In genomic region chr9:18636781-18637180, GRCh38 we compare ENCODE assay signal across 25 cellular contexts.
"Had no signal": no experiment of that assay in that cellular context is flagged by ENCODE, and none has a peak within 500 bp of the region (broad histone marks: within the 10 kb centered on the region; RNA-seq: fewer than 3 reads in every experiment).

No MANE protein-coding gene starts in this region.

- H3K36me3 ChIP-seq: colonic mucosa, esophagus squamous epithelium had no signal

- H3K27me3 ChIP-seq: body of pancreas, colonic mucosa, esophagus squamous epithelium, gastroesophageal sphincter had no signal

- H3K9me3 Mint-ChIP-seq: activated CD4-positive, alpha-beta memory T cell treated with anti-CD3 and anti-CD28 coated beads, Interleukin-2, amount 10 ng/mL, durations not matched to agents 7 days and 5 days; activated CD4-positive, alpha-beta T cell treated with anti-CD3 and anti-CD28 coated beads, Interleukin-2, amount 10 ng/mL, durations not matched to agents 7 days and 5 days; activated naive CD4-positive, alpha-beta T cell treated with anti-CD3 and anti-CD28 coated beads, Interleukin-2, amount 10 ng/mL, durations not matched to agents 7 days and 5 days; activated naive CD4-positive, alpha-beta T cell treated with anti-CD3 and anti-CD28 coated beads, Interleukin-2, amount 50 U/mL, for 72 hours; activated naive CD8-positive, alpha-beta T cell treated with anti-CD3 and anti-CD28 coated beads, Interleukin-2, amount 10 ng/mL, durations not matched to agents 7 days and 5 days; activated T-cell treated with anti-CD3 and anti-CD28 coated beads, Interleukin-2, amount 50 U/mL, for 24 hours; activated T-cell treated with anti-CD3 and anti-CD28 coated beads, Interleukin-2, amount 50 U/mL, for 72 hours; WTC11 had no signal

- H3K27ac ChIP-seq: body of pancreas, colonic mucosa, epithelial cell of prostate, esophagus squamous epithelium, gastroesophageal sphincter, VCaP had no signal

- DNase-seq: activated CD4-positive, alpha-beta memory T cell treated with anti-CD3 and anti-CD28 coated beads, Interleukin-2, amount 10 ng/mL, durations not matched to agents 7 days and 5 days; activated CD4-positive, alpha-beta T cell treated with anti-CD3 and anti-CD28 coated beads for 1 hour; activated CD4-positive, alpha-beta T cell treated with anti-CD3 and anti-CD28 coated beads for 4 hours; activated CD4-positive, alpha-beta T cell treated with anti-CD3 and anti-CD28 coated beads, Interleukin-2, amount 10 ng/mL, durations not matched to agents 7 days and 5 days; activated CD4-positive, alpha-beta T cell treated with anti-CD3 and anti-CD28 coated beads, Interleukin-2, amount 50 U/mL, for 4 hours; activated CD8-positive, alpha-beta memory T cell treated with anti-CD3 and anti-CD28 coated beads, Interleukin-2, amount 50 U/mL, for 48 hours; activated gamma-delta T cell; activated naive CD4-positive, alpha-beta T cell; activated naive CD4-positive, alpha-beta T cell treated with anti-CD3 and anti-CD28 coated beads, Interleukin-2, amount 10 ng/mL, durations not matched to agents 7 days and 5 days; activated naive CD8-positive, alpha-beta T cell treated with anti-CD3 and anti-CD28 coated beads, Interleukin-2, amount 10 ng/mL, durations not matched to agents 7 days and 5 days; activated T-cell treated with anti-CD3 and anti-CD28 coated beads for 4 hours; activated T-cell treated with anti-CD3 and anti-CD28 coated beads, Interleukin-2, amount 50 U/mL, for 24 hours; activated T-cell treated with anti-CD3 and anti-CD28 coated beads, Interleukin-2, amount 50 U/mL, for 72 hours; body of pancreas; caudate nucleus; colonic mucosa; effector CD8-positive, alpha-beta T cell; esophagus squamous epithelium; foreskin melanocyte; T-helper 2 cell had no signal

- ATAC-seq: activated naive CD4-positive, alpha-beta T cell treated with anti-CD3 and anti-CD28 coated beads, Interleukin-2, amount 50 U/mL, for 72 hours; activated T-cell treated with anti-CD3 and anti-CD28 coated beads, Interleukin-2, amount 50 U/mL, for 72 hours; body of pancreas; gastroesophageal sphincter; WTC11 had no signal

- H3K4me3 Mint-ChIP-seq: activated CD4-positive, alpha-beta memory T cell treated with anti-CD3 and anti-CD28 coated beads, Interleukin-2, amount 10 ng/mL, durations not matched to agents 7 days and 5 days; activated CD4-positive, alpha-beta T cell treated with anti-CD3 and anti-CD28 coated beads, Interleukin-2, amount 10 ng/mL, durations not matched to agents 7 days and 5 days; activated naive CD4-positive, alpha-beta T cell treated with anti-CD3 and anti-CD28 coated beads, Interleukin-2, amount 10 ng/mL, durations not matched to agents 7 days and 5 days; activated naive CD8-positive, alpha-beta T cell treated with anti-CD3 and anti-CD28 coated beads, Interleukin-2, amount 10 ng/mL, durations not matched to agents 7 days and 5 days; activated T-cell treated with anti-CD3 and anti-CD28 coated beads, Interleukin-2, amount 50 U/mL, for 24 hours; activated T-cell treated with anti-CD3 and anti-CD28 coated beads, Interleukin-2, amount 50 U/mL, for 72 hours; WTC11 had no signal

- H3K4me1 Mint-ChIP-seq: activated CD4-positive, alpha-beta memory T cell treated with anti-CD3 and anti-CD28 coated beads, Interleukin-2, amount 10 ng/mL, durations not matched to agents 7 days and 5 days; activated CD4-positive, alpha-beta T cell treated with anti-CD3 and anti-CD28 coated beads, Interleukin-2, amount 10 ng/mL, durations not matched to agents 7 days and 5 days; activated naive CD4-positive, alpha-beta T cell treated with anti-CD3 and anti-CD28 coated beads, Interleukin-2, amount 10 ng/mL, durations not matched to agents 7 days and 5 days; activated naive CD8-positive, alpha-beta T cell treated with anti-CD3 and anti-CD28 coated beads, Interleukin-2, amount 10 ng/mL, durations not matched to agents 7 days and 5 days; WTC11 had no signal

- H3K36me3 Mint-ChIP-seq: activated naive CD4-positive, alpha-beta T cell treated with anti-CD3 and anti-CD28 coated beads, Interleukin-2, amount 10 ng/mL, durations not matched to agents 7 days and 5 days; activated naive CD4-positive, alpha-beta T cell treated with anti-CD3 and anti-CD28 coated beads, Interleukin-2, amount 50 U/mL, for 72 hours; activated naive CD8-positive, alpha-beta T cell treated with anti-CD3 and anti-CD28 coated beads, Interleukin-2, amount 10 ng/mL, durations not matched to agents 7 days and 5 days; WTC11 had no signal

- H3K4me3 ChIP-seq: body of pancreas, colonic mucosa, esophagus squamous epithelium, gastroesophageal sphincter had no signal

- H3K27ac Mint-ChIP-seq: activated CD4-positive, alpha-beta memory T cell treated with anti-CD3 and anti-CD28 coated beads, Interleukin-2, amount 10 ng/mL, durations not matched to agents 7 days and 5 days; activated CD4-positive, alpha-beta T cell treated with anti-CD3 and anti-CD28 coated beads, Interleukin-2, amount 10 ng/mL, durations not matched to agents 7 days and 5 days; activated naive CD4-positive, alpha-beta T cell treated with anti-CD3 and anti-CD28 coated beads, Interleukin-2, amount 10 ng/mL, durations not matched to agents 7 days and 5 days; activated naive CD4-positive, alpha-beta T cell treated with anti-CD3 and anti-CD28 coated beads, Interleukin-2, amount 50 U/mL, for 72 hours; activated naive CD8-positive, alpha-beta T cell treated with anti-CD3 and anti-CD28 coated beads, Interleukin-2, amount 10 ng/mL, durations not matched to agents 7 days and 5 days; activated T-cell treated with anti-CD3 and anti-CD28 coated beads, Interleukin-2, amount 50 U/mL, for 24 hours; activated T-cell treated with anti-CD3 and anti-CD28 coated beads, Interleukin-2, amount 50 U/mL, for 72 hours; WTC11 had no signal

- H3K4me1 ChIP-seq: body of pancreas, colonic mucosa had no signal

- H3K27me3 Mint-ChIP-seq: activated CD4-positive, alpha-beta memory T cell treated with anti-CD3 and anti-CD28 coated beads, Interleukin-2, amount 10 ng/mL, durations not matched to agents 7 days and 5 days; activated naive CD4-positive, alpha-beta T cell treated with anti-CD3 and anti-CD28 coated beads, Interleukin-2, amount 10 ng/mL, durations not matched to agents 7 days and 5 days; activated naive CD8-positive, alpha-beta T cell treated with anti-CD3 and anti-CD28 coated beads, Interleukin-2, amount 10 ng/mL, durations not matched to agents 7 days and 5 days; activated T-cell treated with anti-CD3 and anti-CD28 coated beads, Interleukin-2, amount 50 U/mL, for 24 hours had no signal

- H3K9me3 ChIP-seq: body of pancreas, colonic mucosa, esophagus squamous epithelium, gastroesophageal sphincter had no signal
